Comparison of ENCODE assay signal across 28 cellular contexts in genomic region chr2:83795777-83796176, GRCh38.
"Had no signal": no experiment of that assay in that cellular context is flagged by ENCODE, and none has a peak within 500 bp of the region (broad histone marks: within the 10 kb centered on the region; RNA-seq: fewer than 3 reads in every experiment).

No MANE protein-coding gene starts in this region.

- H3K27me3 ChIP-seq: neural progenitor cell, ovary, right lobe of liver, sigmoid colon, suprapubic skin, testis, tibial artery, transverse colon, upper lobe of right lung, uterus had no signal

- H3K9ac ChIP-seq: neural progenitor cell, parathyroid adenoma had no signal

- H3K4me1 ChIP-seq: neural progenitor cell, parathyroid adenoma, psoas muscle, right lobe of liver, sigmoid colon, suprapubic skin, testis, tibial artery, transverse colon, upper lobe of right lung, uterus had no signal

- H3K79me2 ChIP-seq: parathyroid adenoma had no signal

- ATAC-seq: naive thymus-derived CD8-positive, alpha-beta T cell; natural killer cell treated with Interleukin-12 subunit alpha and Interleukin-12 subunit beta and Interleukin-15 and Interleukin-18, amount 100 ng/mL, for 72 hours; psoas muscle; right cardiac atrium; right lobe of liver; stimulated activated effector memory CD8-positive, alpha-beta T cell treated with anti-CD3 and anti-CD28 coated beads, Interleukin-12 subunit alpha, Interleukin-12 subunit beta, amount 100 ng/mL, for 72 hours; stimulated activated naive CD8-positive, alpha-beta T cell treated with anti-CD3 and anti-CD28 coated beads, Interleukin-15, amount 100 ng/mL, for 72 hours; stimulated activated naive CD8-positive, alpha-beta T cell treated with anti-CD3 and anti-CD28 coated beads, Interleukin-15, Interleukin-2, amounts not matched to agents 100 U/mL and 50 U/mL, for 24 hours; upper lobe of right lung had no signal

- H3K9me3 ChIP-seq: ovary, psoas muscle, right lobe of liver, sigmoid colon, suprapubic skin, testis, tibial artery, transverse colon, upper lobe of right lung, uterus had no signal

- H3K36me3 ChIP-seq: neural progenitor cell, ovary, right lobe of liver, sigmoid colon, suprapubic skin, tibial artery, transverse colon, upper lobe of right lung, uterus had no signal

- FAIRE-seq: small intestine had no signal

- H2AFZ ChIP-seq: neural progenitor cell, parathyroid adenoma had no signal

- H3K4me2 ChIP-seq: neural progenitor cell had no signal

- H3K4me3 ChIP-seq: neural progenitor cell, ovary, psoas muscle, right lobe of liver, sigmoid colon, suprapubic skin, testis, tibial artery, transverse colon, upper lobe of right lung, uterus had no signal

- DNase-seq: naive thymus-derived CD8-positive, alpha-beta T cell; nephron progenitor cell; occipital lobe; ovary; posterior cingulate gyrus; psoas muscle; right cardiac atrium; right lobe of liver; sigmoid colon; small intestine; stimulated activated CD4-positive, alpha-beta T cell treated with anti-CD3 and anti-CD28 coated beads, Interleukin-15, amount 100 ng/mL, for 24 hours; stimulated activated CD4-positive, alpha-beta T cell treated with anti-CD3 and anti-CD28 coated beads, Interleukin-2, amount 100 ng/mL, for 24 hours; stimulated activated CD4-positive, alpha-beta T cell treated with anti-CD3 and anti-CD28 coated beads, Interleukin-2, amount 100 ng/mL, for 48 hours; stimulated activated CD4-positive, alpha-beta T cell treated with anti-CD3 and anti-CD28 coated beads, Interleukin-4, amount 100 ng/mL, for 24 hours; stimulated activated naive CD4-positive, alpha-beta T cell; stimulated activated naive CD8-positive, alpha-beta T cell treated with anti-CD3 and anti-CD28 coated beads, Interleukin-15, amount 100 ng/mL, for 72 hours; stimulated activated naive CD8-positive, alpha-beta T cell treated with anti-CD3 and anti-CD28 coated beads, Interleukin-15, Interleukin-2, amounts not matched to agents 100 U/mL and 50 U/mL, for 24 hours; substantia nigra; testis; tibial artery; transverse colon; upper lobe of right lung; uterus had no signal

- H3K27ac ChIP-seq: neural progenitor cell, ovary, parathyroid adenoma, psoas muscle, right lobe of liver, sigmoid colon, suprapubic skin, testis, tibial artery, transverse colon, upper lobe of right lung, uterus had no signal
